In genomic region chr10:11781114-11781513, GRCh38 we compare ENCODE assay signal across 27 cellular contexts.
"Had no signal": no experiment of that assay in that cellular context is flagged by ENCODE, and none has a peak within 500 bp of the region (broad histone marks: within the 10 kb centered on the region; RNA-seq: fewer than 3 reads in every experiment).

No MANE protein-coding gene starts in this region.

- DNase-seq: stimulated activated CD4-positive, alpha-beta T cell treated with anti-CD3 and anti-CD28 coated beads, Interleukin-2, amount 100 ng/mL, for 48 hours; stimulated activated CD4-positive, alpha-beta T cell treated with anti-CD3 and anti-CD28 coated beads, Interleukin-4, amount 100 ng/mL, for 1 hour; stimulated activated CD4-positive, alpha-beta T cell treated with anti-CD3 and anti-CD28 coated beads, Interleukin-4, amount 100 ng/mL, for 24 hours; stimulated activated CD4-positive, alpha-beta T cell treated with anti-CD3 and anti-CD28 coated beads, Interleukin-4, amount 100 ng/mL, for 4 hours; stimulated activated CD8-positive, alpha-beta memory T cell treated with anti-CD3 and anti-CD28 coated beads, Interleukin-4, amount 100 ng/mL, for 48 hours; stimulated activated naive B cell treated with anti-CD40 and anti-IgM and Interleukin-4, amounts not matched to agents 10 μg/mL and 1 μg/mL and 100 μg/mL, for 72 hours; stimulated activated naive CD4-positive, alpha-beta T cell; stimulated activated naive CD4-positive, alpha-beta T cell treated with Interleukin-2 at 50 U/mL for 16 hours; stimulated activated naive CD8-positive, alpha-beta T cell treated with anti-CD3 and anti-CD28 coated beads, Interleukin-15, amount 100 ng/mL, for 72 hours; stimulated activated naive CD8-positive, alpha-beta T cell treated with anti-CD3 and anti-CD28 coated beads, Interleukin-15, Interleukin-2, amounts not matched to agents 100 U/mL and 50 U/mL, for 24 hours; stomach; substantia nigra; testis; thyroid gland; tibial artery; transverse colon; trophoblast cell; upper lobe of left lung; uterus had no signal

- H3K27me3 ChIP-seq: stomach, suprapubic skin, testis, thyroid gland, tibial artery, tibial nerve, transverse colon, upper lobe of left lung, uterus, vagina had no signal

- ATAC-seq: stimulated activated effector memory CD8-positive, alpha-beta T cell treated with anti-CD3 and anti-CD28 coated beads, Interleukin-12 subunit alpha, Interleukin-12 subunit beta, amount 100 ng/mL, for 72 hours; stimulated activated memory B cell treated with anti-CD40 and anti-IgM and Interleukin-4, amounts not matched to agents 10 μg/mL and 1 μg/mL and 100 μg/mL, for 72 hours; stimulated activated naive B cell treated with anti-CD40 and anti-IgM and Interleukin-4, amounts not matched to agents 10 μg/mL and 1 μg/mL and 100 μg/mL, for 72 hours; stimulated activated naive CD8-positive, alpha-beta T cell treated with anti-CD3 and anti-CD28 coated beads, Interleukin-15, amount 100 ng/mL, for 72 hours; stimulated activated naive CD8-positive, alpha-beta T cell treated with anti-CD3 and anti-CD28 coated beads, Interleukin-15, Interleukin-2, amounts not matched to agents 100 U/mL and 50 U/mL, for 24 hours had no signal

- H3K9me3 ChIP-seq: stomach, suprapubic skin, testis, thoracic aorta, thyroid gland, tibial artery, tibial nerve, transverse colon, upper lobe of left lung, uterus, vagina had no signal

- H3K27ac Mint-ChIP-seq: stimulated activated effector memory CD8-positive, alpha-beta T cell treated with anti-CD3 and anti-CD28 coated beads, Interleukin-12 subunit alpha, Interleukin-12 subunit beta, amount 100 ng/mL, for 72 hours; stimulated activated memory B cell treated with anti-CD40 and anti-IgM and Interleukin-4, amounts not matched to agents 10 μg/mL and 1 μg/mL and 100 μg/mL, for 72 hours; stimulated activated naive B cell treated with anti-CD40 and anti-IgM and Interleukin-4, amounts not matched to agents 10 μg/mL and 1 μg/mL and 100 μg/mL, for 72 hours; stimulated activated naive CD8-positive, alpha-beta T cell treated with anti-CD3 and anti-CD28 coated beads, Interleukin-15, amount 100 ng/mL, for 72 hours; stimulated activated naive CD8-positive, alpha-beta T cell treated with anti-CD3 and anti-CD28 coated beads, Interleukin-15, Interleukin-2, amounts not matched to agents 100 ng/mL and 50 ng/mL, for 24 hours; type B pancreatic cell had no signal

- H3K4me1 Mint-ChIP-seq: stimulated activated effector memory CD8-positive, alpha-beta T cell treated with anti-CD3 and anti-CD28 coated beads, Interleukin-12 subunit alpha, Interleukin-12 subunit beta, amount 100 ng/mL, for 72 hours had no signal

- H3K4me3 Mint-ChIP-seq: stimulated activated effector memory CD8-positive, alpha-beta T cell treated with anti-CD3 and anti-CD28 coated beads, Interleukin-12 subunit alpha, Interleukin-12 subunit beta, amount 100 ng/mL, for 72 hours; stimulated activated memory B cell treated with anti-CD40 and anti-IgM and Interleukin-4, amounts not matched to agents 10 μg/mL and 1 μg/mL and 100 μg/mL, for 72 hours; stimulated activated naive B cell treated with anti-CD40 and anti-IgM and Interleukin-4, amounts not matched to agents 10 μg/mL and 1 μg/mL and 100 μg/mL, for 72 hours; stimulated activated naive CD8-positive, alpha-beta T cell treated with anti-CD3 and anti-CD28 coated beads, Interleukin-15, amount 100 ng/mL, for 72 hours; stimulated activated naive CD8-positive, alpha-beta T cell treated with anti-CD3 and anti-CD28 coated beads, Interleukin-15, Interleukin-2, amounts not matched to agents 100 ng/mL and 50 ng/mL, for 24 hours; type B pancreatic cell had no signal

- H3K9me3 Mint-ChIP-seq: stimulated activated effector memory CD8-positive, alpha-beta T cell treated with anti-CD3 and anti-CD28 coated beads, Interleukin-12 subunit alpha, Interleukin-12 subunit beta, amount 100 ng/mL, for 72 hours; stimulated activated naive CD8-positive, alpha-beta T cell treated with anti-CD3 and anti-CD28 coated beads, Interleukin-15, amount 100 ng/mL, for 72 hours; stimulated activated naive CD8-positive, alpha-beta T cell treated with anti-CD3 and anti-CD28 coated beads, Interleukin-15, Interleukin-2, amounts not matched to agents 100 ng/mL and 50 ng/mL, for 24 hours had no signal

- H3K4me1 ChIP-seq: stomach, suprapubic skin, testis, thyroid gland, tibial artery, tibial nerve, transverse colon, upper lobe of left lung, uterus, vagina had no signal

- H3K36me3 Mint-ChIP-seq: stimulated activated effector memory CD8-positive, alpha-beta T cell treated with anti-CD3 and anti-CD28 coated beads, Interleukin-12 subunit alpha, Interleukin-12 subunit beta, amount 100 ng/mL, for 72 hours; stimulated activated memory B cell treated with anti-CD40 and anti-IgM and Interleukin-4, amounts not matched to agents 10 μg/mL and 1 μg/mL and 100 μg/mL, for 72 hours; stimulated activated naive B cell treated with anti-CD40 and anti-IgM and Interleukin-4, amounts not matched to agents 10 μg/mL and 1 μg/mL and 100 μg/mL, for 72 hours; type B pancreatic cell had no signal

- H3K27ac ChIP-seq: stomach, suprapubic skin, testis, thoracic aorta, thyroid gland, tibial artery, tibial nerve, transverse colon, upper lobe of left lung, uterus, vagina had no signal

- H3K36me3 ChIP-seq: stomach, suprapubic skin, thoracic aorta, thyroid gland, tibial artery, tibial nerve, transverse colon, upper lobe of left lung, uterus, vagina had no signal

- H3K4me3 ChIP-seq: stomach, suprapubic skin, testis, thoracic aorta, thyroid gland, tibial artery, tibial nerve, transverse colon, upper lobe of left lung, uterus, vagina had no signal
